21 cellular contexts compared by ENCODE assay signal in genomic region chr16:88953003-88953690, GRCh38. TPM values are rescaled to one million over a fixed set of nuclear protein-coding genes. Genes with fewer than 3 reads are reported as not detected.
"Had no signal": no experiment of that assay in that cellular context is flagged by ENCODE, and none has a peak within 500 bp of the region (broad histone marks: within the 10 kb centered on the region; RNA-seq: fewer than 3 reads in every experiment).

No MANE protein-coding gene starts in this region.

- ATAC-seq: activated CD4-positive, CD25-positive, alpha-beta regulatory T cell treated with anti-CD3 and anti-CD28 coated beads, Interleukin-2, amount 50 U/mL, for 24 hours; activated CD8-positive, alpha-beta memory T cell treated with anti-CD3 and anti-CD28 coated beads, Interleukin-2, amount 10 ng/mL, durations not matched to agents 7 days and 5 days had no signal

- H3K9me3 Mint-ChIP-seq: activated naive CD4-positive, alpha-beta T cell treated with anti-CD3 and anti-CD28 coated beads, Interleukin-2, amount 50 U/mL, for 24 hours; activated T-cell treated with anti-CD3 and anti-CD28 coated beads, Interleukin-2, amount 50 U/mL, for 24 hours; activated T-helper 1 cell treated with anti-CD3 and anti-CD28 coated beads, Interleukin-12 subunit alpha, Interleukin-12 subunit beta, Interleukin-2, Interleukin-4 antibody, amounts not matched to agents 30 ng/mL and 10 ng/mL and 1 ng/mL, durations not matched to agents 14 hours and 24 hours and 36 hours; central memory CD8-positive, alpha-beta T cell; T-helper 1 cell treated with Interleukin-12 subunit alpha and Interleukin-12 subunit beta and Interleukin-4 antibody, amounts not matched to agents 30 μg/mL and 1 μg/mL, for 36 hours had no signal

- H3K9me3 ChIP-seq: breast epithelium, SJCRH30 had no signal

- H3K27ac ChIP-seq: breast epithelium, SJCRH30 had no signal

- H3K36me3 Mint-ChIP-seq: activated CD8-positive, alpha-beta memory T cell treated with anti-CD3 and anti-CD28 coated beads, Interleukin-2, amount 10 ng/mL, durations not matched to agents 7 days and 5 days; activated naive CD4-positive, alpha-beta T cell treated with anti-CD3 and anti-CD28 coated beads, Interleukin-2, amount 50 U/mL, for 24 hours had no signal

- H3K36me3 ChIP-seq: breast epithelium, SJCRH30 had no signal

- H3K4me3 Mint-ChIP-seq: activated CD8-positive, alpha-beta memory T cell treated with anti-CD3 and anti-CD28 coated beads, Interleukin-2, amount 10 ng/mL, durations not matched to agents 7 days and 5 days; activated naive CD4-positive, alpha-beta T cell treated with anti-CD3 and anti-CD28 coated beads, Interleukin-2, amount 50 U/mL, for 24 hours; activated T-cell treated with anti-CD3 and anti-CD28 coated beads, Interleukin-2, amount 50 U/mL, for 24 hours; activated T-helper 1 cell treated with anti-CD3 and anti-CD28 coated beads, Interleukin-12 subunit alpha, Interleukin-12 subunit beta, Interleukin-2, Interleukin-4 antibody, amounts not matched to agents 30 ng/mL and 10 ng/mL and 1 ng/mL, durations not matched to agents 14 hours and 24 hours and 36 hours; central memory CD8-positive, alpha-beta T cell; T-helper 1 cell treated with Interleukin-12 subunit alpha and Interleukin-12 subunit beta and Interleukin-4 antibody, amounts not matched to agents 30 μg/mL and 1 μg/mL, for 36 hours had no signal

- H3K27me3 ChIP-seq: SJCRH30 had no signal

- H3K4me1 ChIP-seq: breast epithelium, SJCRH30 had no signal

- H3K4me3 ChIP-seq: breast epithelium, SJCRH30 had no signal

- DNase-seq: activated CD4-positive, alpha-beta T cell treated with anti-CD3 and anti-CD28 coated beads for 4 hours; activated CD4-positive, alpha-beta T cell treated with anti-CD3 and anti-CD28 coated beads, Interleukin-2, amount 50 U/mL, for 48 hours; activated CD8-positive, alpha-beta memory T cell treated with anti-CD3 and anti-CD28 coated beads, Interleukin-2, amount 10 ng/mL, durations not matched to agents 7 days and 5 days; activated effector memory CD4-positive, alpha-beta T cell treated with Interleukin-2 at 50 U/mL for 16 hours; activated naive CD4-positive, alpha-beta T cell; activated T-cell treated with anti-CD3 and anti-CD28 coated beads, Interleukin-2, amount 50 U/mL, for 24 hours; Karpas-422; MM.1S; NCI-H1048; NCI-H146; NCI-H187 treated with DMSO at 0.1 percent for 48 hours; NCI-H2081 treated with DMSO at 0.1 percent for 48 hours; NCI-H446; NCI-H524; SJCRH30 had no signal

- H3K27ac Mint-ChIP-seq: activated CD8-positive, alpha-beta memory T cell treated with anti-CD3 and anti-CD28 coated beads, Interleukin-2, amount 10 ng/mL, durations not matched to agents 7 days and 5 days; activated naive CD4-positive, alpha-beta T cell treated with anti-CD3 and anti-CD28 coated beads, Interleukin-2, amount 50 U/mL, for 24 hours; activated T-cell treated with anti-CD3 and anti-CD28 coated beads, Interleukin-2, amount 50 U/mL, for 24 hours; activated T-helper 1 cell treated with anti-CD3 and anti-CD28 coated beads, Interleukin-12 subunit alpha, Interleukin-12 subunit beta, Interleukin-2, Interleukin-4 antibody, amounts not matched to agents 30 ng/mL and 10 ng/mL and 1 ng/mL, durations not matched to agents 14 hours and 24 hours and 36 hours; T-helper 1 cell treated with Interleukin-12 subunit alpha and Interleukin-12 subunit beta and Interleukin-4 antibody, amounts not matched to agents 30 μg/mL and 1 μg/mL, for 36 hours had no signal

RNA-seq across cellular contexts. Expression of gene CBFA2T3, which starts 23.9 kb away (rescaled TPM):
- total RNA-seq: activated T-helper 1 cell treated with anti-CD3 and anti-CD28 coated beads, Interleukin-12 subunit alpha, Interleukin-12 subunit beta, Interleukin-2, Interleukin-4 antibody, amounts not matched to agents 30 ng/mL and 10 ng/mL and 1 ng/mL, durations not matched to agents 14 hours and 24 hours and 36 hours had no signal
